Comparison of ENCODE assay signal across 23 cellular contexts in genomic region chr4:81606166-81606565, GRCh38.
DNase-seq lines count a peak whose midpoint lies in the region; ATAC-seq and TF ChIP-seq lines count a peak whose summit lies in the region.
"Had no signal": no experiment of that assay in that cellular context is flagged by ENCODE, and none has a peak within 500 bp of the region (broad histone marks: within the 10 kb centered on the region; RNA-seq: fewer than 3 reads in every experiment).

No MANE protein-coding gene starts in this region.

- peaks cover 58% of the 10 kb centered on the region for H3K4me1 Mint-ChIP-seq in activated B cell treated with CpG ODN at 0.5 μM for 24 hours
- peaks cover 35% of the 10 kb centered on the region for H3K4me1 Mint-ChIP-seq in memory B cell
- peaks cover 49% of the 10 kb centered on the region for H3K4me1 Mint-ChIP-seq in stimulated activated memory B cell treated with anti-CD40 and anti-IgM and Interleukin-4, amounts not matched to agents 10 μg/mL and 1 μg/mL and 100 μg/mL, for 72 hours

- H3K9me3 Mint-ChIP-seq in activated B cell treated with CpG ODN at 0.5 μM for 24 hours: no peaks in the 10 kb centered on the region
- H3K9me3 Mint-ChIP-seq in memory B cell: peaks cover 2% of the 10 kb centered on the region
- H3K9me3 Mint-ChIP-seq in stimulated activated memory B cell treated with anti-CD40 and anti-IgM and Interleukin-4, amounts not matched to agents 10 μg/mL and 1 μg/mL and 100 μg/mL, for 72 hours: no peaks in the 10 kb centered on the region

- ATAC-seq in activated B cell treated with CpG ODN at 0.5 μM for 24 hours (ENCODE audit: low read depth) (no peak), memory B cell (ENCODE audit: low read depth) (no peak), Right ventricle myocardium inferior (no peak)
- ATAC-seq in stimulated activated memory B cell treated with anti-CD40 and anti-IgM and Interleukin-4, amounts not matched to agents 10 μg/mL and 1 μg/mL and 100 μg/mL, for 72 hours: no peak
- ATAC-seq: activated CD4-positive, alpha-beta T cell treated with anti-CD3 and anti-CD28 coated beads for 36 hours; activated T-cell treated with anti-CD3 and anti-CD28 coated beads, Interleukin-2, amount 50 U/mL, for 4 hours had no signal

- H3K4me3 Mint-ChIP-seq in activated B cell treated with CpG ODN at 0.5 μM for 24 hours (peak overlapping the region; percentile 55), memory B cell (peak overlapping the region; percentile 67)
- no peak overlapping the region for H3K4me3 Mint-ChIP-seq in stimulated activated memory B cell treated with anti-CD40 and anti-IgM and Interleukin-4, amounts not matched to agents 10 μg/mL and 1 μg/mL and 100 μg/mL, for 72 hours
- H3K4me3 Mint-ChIP-seq: activated CD4-positive, alpha-beta T cell treated with anti-CD3 and anti-CD28 coated beads for 36 hours; activated T-cell treated with anti-CD3 and anti-CD28 coated beads, Interleukin-2, amount 50 U/mL, for 4 hours had no signal

- no peak overlapping the region for H3K27ac ChIP-seq in adrenal gland
- H3K27ac ChIP-seq: 22Rv1, psoas muscle had no signal

- no peak for TF ChIP-seq CTCF in activated B cell treated with CpG ODN at 0.5 μM for 24 hours (IDR thresholded peaks at IDR 0.05)
- TF ChIP-seq CTCF in adrenal gland (IDR thresholded peaks at IDR 0.05): no peak

- no peaks in the 10 kb centered on the region for H3K9me3 ChIP-seq in adrenal gland (replicated peaks in 1 of 3)
- H3K9me3 ChIP-seq: BE2C, Peyer's patch, psoas muscle, upper lobe of left lung had no signal

- DNase-seq in DMS 273 (lab: John Stamatoyannopoulos, UW; ENCODE audit: unreplicated experiment) (peak; percentile 16), DMS 273 treated with DMSO at 0.1 percent for 48 hours (lab: John Stamatoyannopoulos, UW) (no peak), activated B cell treated with CpG ODN at 0.5 μM for 24 hours (no peak), memory B cell (ENCODE audit: low spot score in 2 of 2) (no peak), adrenal gland (no peak), NOMO-1 treated with dmso at 0.1 percent for 144 hours (lab: John Stamatoyannopoulos, UW; ENCODE audit: unreplicated experiment) (no peak), Right ventricle myocardium inferior (ENCODE audit: missing footprints) (no peak)
- DNase-seq: activated CD4-positive, alpha-beta T cell treated with anti-CD3 and anti-CD28 coated beads for 36 hours; activated naive CD4-positive, alpha-beta T cell treated with Interleukin-2 at 50 U/mL for 16 hours; activated T-cell treated with anti-CD3 and anti-CD28 coated beads, Interleukin-2, amount 50 U/mL, for 4 hours; amniotic stem cell; BE2C; EL; NCI-H146; NCI-H510A treated with DMSO at 0.1 percent for 48 hours; psoas muscle; stimulated activated CD4-positive, alpha-beta T cell treated with anti-CD3 and anti-CD28 coated beads, Interleukin-1b, Interleukin-23, amount 100 ng/mL, for 48 hours; T-helper 1 cell had no signal

- no peaks in the 10 kb centered on the region for H3K4me1 ChIP-seq in adrenal gland (replicated peaks in 1 of 2)
- H3K4me1 ChIP-seq: BE2C, psoas muscle had no signal

- H3K27ac Mint-ChIP-seq in activated B cell treated with CpG ODN at 0.5 μM for 24 hours (peak overlapping the region; percentile 86), memory B cell (peak overlapping the region; percentile 90)
- peak overlapping the region; percentile 65 for H3K27ac Mint-ChIP-seq in stimulated activated memory B cell treated with anti-CD40 and anti-IgM and Interleukin-4, amounts not matched to agents 10 μg/mL and 1 μg/mL and 100 μg/mL, for 72 hours
- H3K27ac Mint-ChIP-seq: activated CD4-positive, alpha-beta T cell treated with anti-CD3 and anti-CD28 coated beads for 36 hours had no signal

- intact Hi-C loops in activated B cell treated with CpG ODN at 0.5 μM for 24 hours (cut with micrococcal nuclease): loop anchor here (5.0 kb wide), 3 partner anchors 99 to 666 kb away; no protein-coding TSS in a partner anchor
- intact Hi-C loops in adrenal gland (cut with DNase I): no loop called here
- intact Hi-C loops in Right ventricle myocardium inferior (cut with DNase I): no loop called here

- no peak overlapping the region for H3K4me3 ChIP-seq in adrenal gland
- H3K4me3 ChIP-seq: K562, Peyer's patch, psoas muscle, upper lobe of left lung had no signal

- CTCF ChIA-PET in activated B cell treated with CpG ODN at 0.5 μM for 24 hours (lab: Charles Lee): interaction anchor here (1.5 to 2.0 kb wide), 2 partner anchors 44 to 141 kb away, joined by 4 read pairs; no protein-coding TSS in a partner anchor

- POLR2A ChIA-PET in activated B cell treated with CpG ODN at 0.5 μM for 24 hours (lab: Charles Lee): interaction anchor here (0.6 to 5.6 kb wide), 6 partner anchors 11 to 136 kb away, joined by 3 to 38 read pairs (median 4); partner anchors contain the start of gene RASGEF1B

- WGBS in adrenal gland, 4 donors: 88 to 95% (median 91%) methylated on average over 2 of the region's 2 CpGs

- H3K27me3 Mint-ChIP-seq in activated B cell treated with CpG ODN at 0.5 μM for 24 hours: no peaks in the 10 kb centered on the region
- H3K27me3 Mint-ChIP-seq in memory B cell: no peaks in the 10 kb centered on the region
- H3K27me3 Mint-ChIP-seq in stimulated activated memory B cell treated with anti-CD40 and anti-IgM and Interleukin-4, amounts not matched to agents 10 μg/mL and 1 μg/mL and 100 μg/mL, for 72 hours: no peaks in the 10 kb centered on the region
- H3K27me3 Mint-ChIP-seq: activated CD4-positive, alpha-beta T cell treated with anti-CD3 and anti-CD28 coated beads for 36 hours had no signal

- H3K27me3 ChIP-seq in adrenal gland: no peaks in the 10 kb centered on the region
- H3K27me3 ChIP-seq: BE2C, Peyer's patch, upper lobe of left lung had no signal

- no peak for TF ChIP-seq POLR2A in adrenal gland (IDR thresholded peaks at IDR 0.05)

- no peaks in the 10 kb centered on the region for H3K36me3 ChIP-seq in adrenal gland (replicated peaks in 1 of 2)
- H3K36me3 ChIP-seq: BE2C, Peyer's patch, upper lobe of left lung had no signal

- H3K36me3 Mint-ChIP-seq in activated B cell treated with CpG ODN at 0.5 μM for 24 hours (ENCODE audit: low read depth) (no peaks in the 10 kb centered on the region), memory B cell (no peaks in the 10 kb centered on the region)
- no peaks in the 10 kb centered on the region for H3K36me3 Mint-ChIP-seq in stimulated activated memory B cell treated with anti-CD40 and anti-IgM and Interleukin-4, amounts not matched to agents 10 μg/mL and 1 μg/mL and 100 μg/mL, for 72 hours
